ENCODE assay signal across 8 cellular contexts in the genomic region with DNA sequence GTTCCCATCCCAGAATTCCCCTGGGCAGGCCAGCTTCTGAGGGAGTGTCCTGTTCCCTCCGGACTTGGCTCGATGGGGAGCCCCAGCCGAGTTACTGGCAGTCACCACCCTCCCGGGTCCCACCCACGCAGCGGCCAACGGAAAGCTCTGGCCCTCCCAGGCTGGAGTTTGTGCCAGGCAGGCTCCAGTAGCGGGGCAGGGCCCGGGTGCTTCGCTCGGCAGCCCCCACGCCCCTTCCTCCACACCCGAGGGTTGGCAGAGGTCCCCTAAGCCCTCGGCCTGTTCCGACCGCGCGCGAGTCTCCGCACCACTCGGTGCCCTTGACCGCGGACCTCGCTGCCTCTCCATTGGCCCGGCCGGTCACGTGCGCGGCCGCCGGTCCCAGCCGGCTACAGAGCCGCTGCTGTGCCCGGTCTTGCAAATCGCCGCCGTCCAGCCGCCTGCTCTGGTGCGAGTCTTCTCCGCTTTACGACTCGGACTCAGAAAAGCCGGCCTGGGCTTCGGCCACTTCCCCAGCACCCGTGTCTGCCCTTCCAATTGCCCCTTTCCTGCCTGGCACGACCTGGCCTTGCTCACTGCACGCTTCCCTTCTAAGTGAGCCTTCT. TPM values are rescaled to one million over a fixed set of nuclear protein-coding genes. Genes with fewer than 3 reads are reported as not detected.
DNase-seq lines count a peak whose midpoint lies in the region; ATAC-seq and TF ChIP-seq lines count a peak whose summit lies in the region.

No MANE protein-coding gene starts in this region.

- no peaks in the 10 kb centered on the region for H3K36me3 ChIP-seq in esophagus (ENCODE audit: control insufficient read depth in 2 of 2, insufficient read depth in 2 of 2, low read length in 1 of 2)
- no peaks in the 10 kb centered on the region for H3K36me3 ChIP-seq in mucosa of descending colon (ENCODE audit: low read depth)
- no peaks in the 10 kb centered on the region for H3K36me3 ChIP-seq in tibial artery

- H3K4me3 ChIP-seq in esophagus (ENCODE audit: low read depth in 1 of 2, low read length in 2 of 2) (peak overlapping the region; percentile 30 to 52), mucosa of descending colon (no peak overlapping the region), tibial artery (peak overlapping the region; percentile 43 to 56)

- POLR2A ChIA-PET in WTC11 (lab: Charles Lee): no interaction called here

- H3K9me3 ChIP-seq in esophagus (ENCODE audit: control insufficient read depth in 2 of 2, insufficient read depth in 1 of 2, low read depth in 1 of 2, low read length in 1 of 2): peaks cover 0 to 4% of the 10 kb centered on the region in 2 donors
- no peaks in the 10 kb centered on the region for H3K9me3 ChIP-seq in mucosa of descending colon
- H3K9me3 ChIP-seq in tibial artery: no peaks in the 10 kb centered on the region

- intact Hi-C loops in mucosa of descending colon (cut with DNase I, micrococcal nuclease): no loop called here
- intact Hi-C loops in tibial artery (cut with DNase I; ENCODE audit: low total_unique reads): no loop called here

- peaks cover 17% of the 10 kb centered on the region for H3K4me1 Mint-ChIP-seq in WTC11

- peak overlapping the region; percentile 82; the same call in 1 of the 2 replicates for H3K27ac Mint-ChIP-seq in WTC11

- no peaks in the 10 kb centered on the region for H3K27me3 ChIP-seq in esophagus (ENCODE audit: control insufficient read depth in 1 of 2, insufficient read depth in 2 of 2, low read length in 2 of 2)
- H3K27me3 ChIP-seq in tibial artery: no peaks in the 10 kb centered on the region

- peak; percentile 83 for DNase-seq in AG20443 (ENCODE audit: low spot score)
- DNase-seq in WTC11 (ENCODE audit: low spot score): peak; percentile 48
- peak; percentile 65 to 81 (median 79) for DNase-seq in mucosa of descending colon
- DNase-seq in tibial artery: peak; percentile 58 to 89
- no peak for DNase-seq in COR-L47 (lab: John Stamatoyannopoulos, UW)

- H3K4me3 Mint-ChIP-seq in WTC11: peak overlapping the region; percentile 55

- H3K27ac ChIP-seq in esophagus (ENCODE audit: low read depth in 2 of 2, low read length in 1 of 2) (peak overlapping the region; percentile 69 to 81), tibial artery (peak overlapping the region; percentile 91 to 92)

- H3K4me1 ChIP-seq in esophagus (ENCODE audit: control insufficient read depth in 2 of 2, insufficient read depth in 2 of 2, low read length in 1 of 2): peaks cover 2 to 5% of the 10 kb centered on the region in 2 donors
- no peaks in the 10 kb centered on the region for H3K4me1 ChIP-seq in mucosa of descending colon (ENCODE audit: low read depth)
- peaks cover 0 to 30% (median 8%) of the 10 kb centered on the region in 4 donors for H3K4me1 ChIP-seq in tibial artery

- H3K36me3 Mint-ChIP-seq in WTC11: no peaks in the 10 kb centered on the region

- H3K9me3 Mint-ChIP-seq in WTC11: no peaks in the 10 kb centered on the region

- ATAC-seq in GM18520 (IDR thresholded peaks at IDR 0.05; ENCODE audit: unreplicated experiment): peak; percentile 27
- peak; percentile 82 for ATAC-seq in HG03280 (IDR thresholded peaks at IDR 0.05; ENCODE audit: unreplicated experiment)
- ATAC-seq in WTC11: peak; percentile 74
- peak; percentile 91 for ATAC-seq in mucosa of descending colon

- TF ChIP-seq CTCF in WTC11 (IDR thresholded peaks at IDR 0.05) (no peak), mucosa of descending colon (IDR thresholded peaks at IDR 0.05) (no peak), tibial artery (IDR thresholded peaks at IDR 0.05) (no peak)

- CTCF ChIA-PET in WTC11 (lab: Charles Lee): interaction anchor here (0.8 to 1.5 kb wide), 2 partner anchors 34 to 136 kb away, joined by 4 to 6 read pairs; no protein-coding TSS in a partner anchor

- 3 to 31% methylated on average over 42 to 47 of the region's 47 CpGs for WGBS in esophagus, 2 donors

- peaks cover 51% of the 10 kb centered on the region for H3K27me3 Mint-ChIP-seq in WTC11 (ENCODE audit: low read depth)

TF ChIP-seq in WTC11, 78 proteins besides CTCF, POLR2A, EP300 and RAD21 (continues in another document):
- no peak for TF ChIP-seq ZNF317 (CRISPR knock-in tag; IDR thresholded peaks at IDR 0.05; ENCODE audit: borderline replicate concordance, low read depth)
- TF ChIP-seq, protein P1, sequence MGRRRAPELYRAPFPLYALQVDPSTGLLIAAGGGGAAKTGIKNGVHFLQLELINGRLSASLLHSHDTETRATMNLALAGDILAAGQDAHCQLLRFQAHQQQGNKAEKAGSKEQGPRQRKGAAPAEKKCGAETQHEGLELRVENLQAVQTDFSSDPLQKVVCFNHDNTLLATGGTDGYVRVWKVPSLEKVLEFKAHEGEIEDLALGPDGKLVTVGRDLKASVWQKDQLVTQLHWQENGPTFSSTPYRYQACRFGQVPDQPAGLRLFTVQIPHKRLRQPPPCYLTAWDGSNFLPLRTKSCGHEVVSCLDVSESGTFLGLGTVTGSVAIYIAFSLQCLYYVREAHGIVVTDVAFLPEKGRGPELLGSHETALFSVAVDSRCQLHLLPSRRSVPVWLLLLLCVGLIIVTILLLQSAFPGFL (CRISPR knock-in tag; IDR thresholded peaks at IDR 0.05; ENCODE audit: borderline replicate concordance): no peak
- TF ChIP-seq, protein P2, sequence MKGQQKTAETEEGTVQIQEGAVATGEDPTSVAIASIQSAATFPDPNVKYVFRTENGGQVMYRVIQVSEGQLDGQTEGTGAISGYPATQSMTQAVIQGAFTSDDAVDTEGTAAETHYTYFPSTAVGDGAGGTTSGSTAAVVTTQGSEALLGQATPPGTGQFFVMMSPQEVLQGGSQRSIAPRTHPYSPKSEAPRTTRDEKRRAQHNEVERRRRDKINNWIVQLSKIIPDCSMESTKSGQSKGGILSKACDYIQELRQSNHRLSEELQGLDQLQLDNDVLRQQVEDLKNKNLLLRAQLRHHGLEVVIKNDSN (CRISPR knock-in tag; IDR thresholded peaks at IDR 0.05): peak; percentile 95
- no peak for TF ChIP-seq NFATC4 (CRISPR knock-in tag; IDR thresholded peaks at IDR 0.05)
- TF ChIP-seq GABPB1 (CRISPR knock-in tag; IDR thresholded peaks at IDR 0.05): 0 out of 2 replicates have a peak, but pooled peaks have one; percentile 32
- 0 out of 2 replicates have a peak, but pooled peaks have one; percentile 12 for TF ChIP-seq NFE2L1 (CRISPR knock-in tag; IDR thresholded peaks at IDR 0.05)
- TF ChIP-seq ZNF671 (CRISPR knock-in tag; IDR thresholded peaks at IDR 0.05): no peak
- TF ChIP-seq, protein P3, sequence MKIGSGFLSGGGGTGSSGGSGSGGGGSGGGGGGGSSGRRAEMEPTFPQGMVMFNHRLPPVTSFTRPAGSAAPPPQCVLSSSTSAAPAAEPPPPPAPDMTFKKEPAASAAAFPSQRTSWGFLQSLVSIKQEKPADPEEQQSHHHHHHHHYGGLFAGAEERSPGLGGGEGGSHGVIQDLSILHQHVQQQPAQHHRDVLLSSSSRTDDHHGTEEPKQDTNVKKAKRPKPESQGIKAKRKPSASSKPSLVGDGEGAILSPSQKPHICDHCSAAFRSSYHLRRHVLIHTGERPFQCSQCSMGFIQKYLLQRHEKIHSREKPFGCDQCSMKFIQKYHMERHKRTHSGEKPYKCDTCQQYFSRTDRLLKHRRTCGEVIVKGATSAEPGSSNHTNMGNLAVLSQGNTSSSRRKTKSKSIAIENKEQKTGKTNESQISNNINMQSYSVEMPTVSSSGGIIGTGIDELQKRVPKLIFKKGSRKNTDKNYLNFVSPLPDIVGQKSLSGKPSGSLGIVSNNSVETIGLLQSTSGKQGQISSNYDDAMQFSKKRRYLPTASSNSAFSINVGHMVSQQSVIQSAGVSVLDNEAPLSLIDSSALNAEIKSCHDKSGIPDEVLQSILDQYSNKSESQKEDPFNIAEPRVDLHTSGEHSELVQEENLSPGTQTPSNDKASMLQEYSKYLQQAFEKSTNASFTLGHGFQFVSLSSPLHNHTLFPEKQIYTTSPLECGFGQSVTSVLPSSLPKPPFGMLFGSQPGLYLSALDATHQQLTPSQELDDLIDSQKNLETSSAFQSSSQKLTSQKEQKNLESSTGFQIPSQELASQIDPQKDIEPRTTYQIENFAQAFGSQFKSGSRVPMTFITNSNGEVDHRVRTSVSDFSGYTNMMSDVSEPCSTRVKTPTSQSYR (CRISPR knock-in tag; IDR thresholded peaks at IDR 0.05): 0 out of 2 replicates have a peak, but pooled peaks have one; percentile 34
- TF ChIP-seq, protein P4, sequence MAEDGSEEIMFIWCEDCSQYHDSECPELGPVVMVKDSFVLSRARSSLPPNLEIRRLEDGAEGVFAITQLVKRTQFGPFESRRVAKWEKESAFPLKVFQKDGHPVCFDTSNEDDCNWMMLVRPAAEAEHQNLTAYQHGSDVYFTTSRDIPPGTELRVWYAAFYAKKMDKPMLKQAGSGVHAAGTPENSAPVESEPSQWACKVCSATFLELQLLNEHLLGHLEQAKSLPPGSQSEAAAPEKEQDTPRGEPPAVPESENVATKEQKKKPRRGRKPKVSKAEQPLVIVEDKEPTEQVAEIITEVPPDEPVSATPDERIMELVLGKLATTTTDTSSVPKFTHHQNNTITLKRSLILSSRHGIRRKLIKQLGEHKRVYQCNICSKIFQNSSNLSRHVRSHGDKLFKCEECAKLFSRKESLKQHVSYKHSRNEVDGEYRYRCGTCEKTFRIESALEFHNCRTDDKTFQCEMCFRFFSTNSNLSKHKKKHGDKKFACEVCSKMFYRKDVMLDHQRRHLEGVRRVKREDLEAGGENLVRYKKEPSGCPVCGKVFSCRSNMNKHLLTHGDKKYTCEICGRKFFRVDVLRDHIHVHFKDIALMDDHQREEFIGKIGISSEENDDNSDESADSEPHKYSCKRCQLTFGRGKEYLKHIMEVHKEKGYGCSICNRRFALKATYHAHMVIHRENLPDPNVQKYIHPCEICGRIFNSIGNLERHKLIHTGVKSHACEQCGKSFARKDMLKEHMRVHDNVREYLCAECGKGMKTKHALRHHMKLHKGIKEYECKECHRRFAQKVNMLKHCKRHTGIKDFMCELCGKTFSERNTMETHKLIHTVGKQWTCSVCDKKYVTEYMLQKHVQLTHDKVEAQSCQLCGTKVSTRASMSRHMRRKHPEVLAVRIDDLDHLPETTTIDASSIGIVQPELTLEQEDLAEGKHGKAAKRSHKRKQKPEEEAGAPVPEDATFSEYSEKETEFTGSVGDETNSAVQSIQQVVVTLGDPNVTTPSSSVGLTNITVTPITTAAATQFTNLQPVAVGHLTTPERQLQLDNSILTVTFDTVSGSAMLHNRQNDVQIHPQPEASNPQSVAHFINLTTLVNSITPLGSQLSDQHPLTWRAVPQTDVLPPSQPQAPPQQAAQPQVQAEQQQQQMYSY (CRISPR knock-in tag; IDR thresholded peaks at IDR 0.05): peak; percentile 82
- no peak for TF ChIP-seq ZNF219 (CRISPR knock-in tag; IDR thresholded peaks at IDR 0.05; ENCODE audit: borderline replicate concordance)

RNA-seq across cellular contexts. Expression of a gene that starts 20.8 kb away (rescaled TPM):
- total RNA-seq in WTC11 (2021) (7.6 to 10.4 TPM (median 8.6 TPM) in 3 replicates), mucosa of descending colon (10 to 100 TPM; 42.2 to 77.3 (median 56.9) TPM)
- polyA plus RNA-seq in esophagus: 1 to 10 TPM; 2.6 to 5.0 TPM

Comparison
In these comparisons a context has a peak if more than half of its experiments do, and no peak if none do; other contexts are left out.
1. ATAC-seq: peak in every context shown above with its lines; median percentile 91 in mucosa of descending colon; 82 in HG03280; 74 in WTC11; 27 in GM18520.